Comparison of ENCODE assay signal across 10 cellular contexts in the genomic region with DNA sequence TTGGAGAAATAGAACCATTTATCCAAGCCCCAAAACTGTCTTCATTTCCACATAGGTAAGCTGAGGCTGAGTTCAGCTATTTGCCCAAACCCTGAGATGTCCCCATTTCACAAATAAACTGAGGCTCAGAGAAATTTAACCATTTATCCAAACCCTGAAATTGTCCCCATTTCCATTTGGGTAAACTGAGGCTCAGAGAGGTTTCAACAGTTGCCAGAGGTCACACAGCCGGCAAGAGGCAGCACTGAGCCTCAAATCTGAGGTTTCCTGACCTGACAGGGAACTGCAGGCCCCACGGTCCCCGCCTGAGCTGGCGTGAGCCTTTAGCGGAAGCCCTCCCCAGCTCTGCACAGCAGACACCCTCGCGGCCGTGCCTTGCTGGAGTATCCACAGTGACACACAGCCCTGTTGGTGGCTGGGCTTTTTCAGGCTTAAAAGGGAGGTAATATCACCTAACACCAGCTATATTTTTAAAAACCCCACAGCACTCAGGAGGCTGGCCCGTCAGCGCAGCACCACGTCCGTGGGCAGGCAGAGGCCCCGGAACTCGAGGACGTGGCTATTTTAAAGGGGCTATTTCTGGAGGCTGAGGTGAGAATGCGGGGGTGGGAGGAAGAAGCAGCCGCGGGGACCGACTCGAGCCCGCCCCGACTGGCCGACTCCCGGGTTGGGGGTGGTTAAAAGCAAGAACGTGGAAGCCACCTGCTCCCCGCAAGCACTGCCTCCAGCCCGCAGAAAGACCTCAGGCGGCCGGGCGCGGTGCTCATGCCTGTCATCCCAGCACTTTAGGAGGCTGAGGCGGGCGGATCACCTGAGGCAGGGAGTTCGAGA. TPM values are rescaled to one million over a fixed set of nuclear protein-coding genes. Genes with fewer than 3 reads are reported as not detected.
DNase-seq lines count a peak whose midpoint lies in the region; ATAC-seq, FAIRE-seq and TF ChIP-seq lines count a peak whose summit lies in the region.
"Had no signal": no experiment of that assay in that cellular context is flagged by ENCODE, and none has a peak within 500 bp of the region (broad histone marks: within the 10 kb centered on the region; RNA-seq: fewer than 3 reads in every experiment).

No MANE protein-coding gene starts in this region.

- H3K9me3 ChIP-seq in BLaER1, result peaks cover 5% of the 10 kb centered on the region
- H3K9me3 ChIP-seq: right lobe of liver had no signal

- H3K27me3 Mint-ChIP-seq in mesothelial cell of epicardium (ENCODE audit: low read depth), result peaks cover 3% of the 10 kb centered on the region

- peaks cover 3% of the 10 kb centered on the region for H3K9me3 Mint-ChIP-seq in mesothelial cell of epicardium

- no peaks in the 10 kb centered on the region for H4K20me1 ChIP-seq in BLaER1

- peak; percentile 5 for TF ChIP-seq CTCF in brain microvascular endothelial cell (IDR thresholded peaks at IDR 0.05; ENCODE audit: low read depth, low read length, missing control alignments)
- TF ChIP-seq CTCF in mesothelial cell of epicardium (IDR thresholded peaks at IDR 0.05; ENCODE audit: unreplicated experiment), result no peak

- H3K36me3 Mint-ChIP-seq in mesothelial cell of epicardium, result peaks cover 4% of the 10 kb centered on the region

- H3K4me3 Mint-ChIP-seq in mesothelial cell of epicardium, result no peak overlapping the region

- peaks cover 15% of the 10 kb centered on the region for H3K4me1 ChIP-seq in BLaER1
- H3K4me1 ChIP-seq: right lobe of liver had no signal

- ATAC-seq in HG03196 (IDR thresholded peaks at IDR 0.05; ENCODE audit: unreplicated experiment) (no peak), HG03460 (IDR thresholded peaks at IDR 0.05; ENCODE audit: unreplicated experiment) (no peak)

- no peak overlapping the region for H3K27ac ChIP-seq in BLaER1
- H3K27ac ChIP-seq in brain microvascular endothelial cell, result no peak overlapping the region
- H3K27ac ChIP-seq: right lobe of liver had no signal

- in situ Hi-C loops in brain microvascular endothelial cell (cut with HindIII; ENCODE audit: low pct_ligation_motif_present, low sequenced_read_pairs), result no loop called here

- H3K27ac Mint-ChIP-seq in mesothelial cell of epicardium, result no peak overlapping the region

- H3K4me3 ChIP-seq in BLaER1 (peak overlapping the region; percentile 40; the same call in 1 of the 2 replicates), brain microvascular endothelial cell (ENCODE audit: low read depth, low read length) (no peak overlapping the region)
- peak overlapping the region; percentile 16; the same call in 1 of the 2 replicates for H3K4me3 ChIP-seq in Jurkat, Clone E6-1 (ENCODE audit: low read length)
- H3K4me3 ChIP-seq: right lobe of liver had no signal

- H3K27me3 ChIP-seq in BLaER1, result peaks cover 6% of the 10 kb centered on the region; the same call in 1 of the 2 replicates
- no peaks in the 10 kb centered on the region for H3K27me3 ChIP-seq in brain microvascular endothelial cell (replicated peaks)
- H3K27me3 ChIP-seq: right lobe of liver had no signal

- FAIRE-seq in GM19239 (lab: Jason Lieb, UNC), result peak; percentile 79

- H3K36me3 ChIP-seq in BLaER1, result no peaks in the 10 kb centered on the region
- H3K36me3 ChIP-seq in brain microvascular endothelial cell (replicated peaks), result no peaks in the 10 kb centered on the region
- H3K36me3 ChIP-seq: right lobe of liver had no signal

- DNase-seq in GM19239 (ENCODE audit: insufficient read length, low spot score) (peak; percentile 69), brain microvascular endothelial cell (no peak), mesothelial cell of epicardium (ENCODE audit: low spot score in 2 of 2, unreplicated experiment in 2 of 2) (no peak), A172 (ENCODE audit: low spot score) (no peak)
- DNase-seq in Jurkat, Clone E6-1 (ENCODE audit: low read depth, low spot score), result peak; percentile 18
- DNase-seq: right lobe of liver had no signal

- no peak overlapping the region for H3K9ac ChIP-seq in BLaER1

- peak overlapping the region; percentile 79 for H3K4me2 ChIP-seq in BLaER1

- H3K4me1 Mint-ChIP-seq in mesothelial cell of epicardium, result no peaks in the 10 kb centered on the region

RNA-seq across cellular contexts. Expression of gene PTPRS, which starts 18.5 kb away (rescaled TPM):
- 47.6 TPM for polyA plus RNA-seq in Jurkat, Clone E6-1 (2012; ENCODE audit: insufficient read depth, insufficient read length)
- total RNA-seq in mesothelial cell of epicardium, result 235 to 241 TPM (median 240 TPM) in 3 replicates
- 66.3 and 75.1 TPM in 2 replicates for total RNA-seq in A172 (2014; rRNA removed; shearing (Covaris generic))
- total RNA-seq: T-helper 1 cell treated with Interleukin-12 subunit alpha and Interleukin-12 subunit beta and Interleukin-4 antibody, amounts not matched to agents 30 ng/mL and 1 ng/mL, for 36 hours had no signal

Comparison
In these comparisons a context has a peak if more than half of its experiments do, and no peak if none do; other contexts are left out.
1. DNase-seq: peak in GM19239 (single experiment) and Jurkat, Clone E6-1 (single experiment); none in brain microvascular endothelial cell (single experiment), mesothelial cell of epicardium (0 of 2) and A172 (single experiment).